ENCODE assay signal across 8 cellular contexts in the genomic region with DNA sequence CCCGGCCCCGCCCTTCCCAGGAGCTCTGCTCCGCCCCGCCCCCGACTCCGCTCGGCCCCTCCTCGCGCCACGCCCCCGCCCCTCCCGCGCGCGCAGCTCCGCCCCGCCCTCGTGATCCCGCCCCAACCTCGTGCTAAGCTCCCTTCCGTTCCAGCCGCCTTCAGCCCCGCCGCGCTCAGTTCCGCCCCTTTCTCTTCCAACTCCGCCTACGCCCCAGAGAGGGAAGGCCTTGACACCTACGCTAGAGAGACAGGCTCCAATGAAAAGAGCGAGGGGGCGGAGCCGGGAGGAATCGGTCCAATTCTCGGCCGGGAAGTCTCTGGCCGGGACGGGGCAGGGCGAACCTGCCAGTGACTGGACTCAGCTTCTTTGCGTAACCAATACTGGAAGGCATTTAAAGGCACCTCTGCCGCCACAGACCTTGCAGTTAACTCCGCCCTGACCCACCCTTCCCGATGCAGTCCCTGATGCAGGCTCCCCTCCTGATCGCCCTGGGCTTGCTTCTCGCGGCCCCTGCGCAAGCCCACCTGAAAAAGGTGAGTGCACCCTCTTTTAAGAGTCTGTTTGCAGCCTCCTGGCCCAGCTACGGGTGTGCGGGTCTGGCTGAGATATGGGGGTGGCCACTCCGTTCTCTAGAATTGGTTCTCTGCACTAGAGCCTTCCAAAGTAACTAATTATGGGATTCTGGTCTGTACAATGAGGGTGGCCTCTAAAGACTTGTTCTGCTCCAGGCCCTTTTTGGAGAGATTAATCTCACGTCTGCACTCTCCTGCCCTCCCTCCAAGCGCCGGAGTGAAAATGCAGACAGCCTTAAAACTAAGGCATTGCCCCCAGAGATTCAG.
DNase-seq lines count a peak whose midpoint lies in the region; ATAC-seq and FAIRE-seq lines count a peak whose summit lies in the region.

A gene (plus strand): TSS at position 424 of the 842 bp plus-strand sequence. CDS start 32 bp downstream, at position 456.

- H3K9me3 Mint-ChIP-seq in effector memory CD8-positive, alpha-beta T cell, result no peaks in the 10 kb centered on the region

- DNase-seq in COLO829 (ENCODE audit: low spot score), result peak; percentile 98
- DNase-seq in HTR-8/SVneo (ENCODE audit: insufficient read length, low spot score), result peak; percentile 98
- peak; percentile 100 for DNase-seq in NOMO-1 treated with dmso at 0.1 percent for 144 hours (lab: John Stamatoyannopoulos, UW; ENCODE audit: unreplicated experiment)
- peak; percentile 85 to 95 (median 94) for DNase-seq in activated CD8-positive, alpha-beta memory T cell treated with anti-CD3 and anti-CD28 coated beads for 48 hours (ENCODE audit: low read depth in 2 of 3, low spot score in 2 of 3)
- peak; percentile 95 to 97 (median 96) for DNase-seq in effector memory CD8-positive, alpha-beta T cell
- peak; percentile 100 for DNase-seq in medulla oblongata (ENCODE audit: extremely low spot score)
- peak; percentile 97 for DNase-seq in stimulated activated CD8-positive, alpha-beta memory T cell treated with anti-CD3 and anti-CD28 coated beads, Interleukin-12 subunit alpha, Interleukin-12 subunit beta, amount 100 ng/mL, for 1 hour (ENCODE audit: low read depth)

- peak; percentile 92 for FAIRE-seq in HTR-8/SVneo (lab: Jason Lieb, UNC)

- H3K27me3 Mint-ChIP-seq in effector memory CD8-positive, alpha-beta T cell, result no peaks in the 10 kb centered on the region

- H3K4me1 Mint-ChIP-seq in effector memory CD8-positive, alpha-beta T cell (ENCODE audit: low read depth in 2 of 2), result peaks cover 41 to 44% of the 10 kb centered on the region in 2 donors

- H3K27ac Mint-ChIP-seq in effector memory CD8-positive, alpha-beta T cell, result peak within 1 kb of the TSS; percentile 89

- peak; percentile 79 for ATAC-seq in GM21367 (IDR thresholded peaks at IDR 0.05; ENCODE audit: unreplicated experiment)
- peak; percentile 95 for ATAC-seq in effector memory CD8-positive, alpha-beta T cell (replicated peaks)

- H3K4me3 Mint-ChIP-seq in effector memory CD8-positive, alpha-beta T cell, result peak within 1 kb of the TSS; percentile 75 to 92

- H3K36me3 Mint-ChIP-seq in effector memory CD8-positive, alpha-beta T cell (ENCODE audit: insufficient read depth), result peaks cover 18% of the 10 kb centered on the region

Comparison
In these comparisons a context has a peak if more than half of its experiments do, and no peak if none do; other contexts are left out.
1. Peak in every context shown above with its lines: DNase-seq and ATAC-seq.